Comparison of ENCODE assay signal across 21 cellular contexts in the genomic region with DNA sequence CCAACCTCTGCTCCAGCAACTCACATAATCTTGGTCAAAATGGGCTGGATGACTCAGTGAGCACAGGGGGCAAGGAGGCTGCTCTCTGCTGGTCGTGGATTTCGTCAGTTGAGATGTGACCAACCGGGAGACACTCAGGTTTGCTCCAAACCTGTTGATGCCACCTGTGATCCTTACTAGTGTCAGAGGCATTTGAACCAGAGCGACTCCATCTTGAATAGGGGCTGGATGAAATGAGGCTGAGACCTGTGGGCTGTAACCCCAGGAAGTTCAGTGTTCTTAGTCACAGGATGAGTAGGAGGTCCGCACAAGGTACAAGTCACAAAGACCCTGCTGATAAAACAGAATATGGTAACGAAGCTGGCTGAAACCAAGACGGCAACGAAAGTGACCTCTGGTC. TPM values are rescaled to one million over a fixed set of nuclear protein-coding genes. Genes with fewer than 3 reads are reported as not detected.
"Had no signal": no experiment of that assay in that cellular context is flagged by ENCODE, and none has a peak within 500 bp of the region (broad histone marks: within the 10 kb centered on the region; RNA-seq: fewer than 3 reads in every experiment).

No MANE protein-coding gene starts in this region.

- H3K4me1 Mint-ChIP-seq: activated naive CD8-positive, alpha-beta T cell treated with anti-CD3 and anti-CD28 coated beads, Interleukin-2, amount 10 ng/mL, durations not matched to agents 7 days and 5 days had no signal

- H3K4me3 Mint-ChIP-seq: activated CD8-positive, alpha-beta T cell treated with anti-CD3 and anti-CD28 coated beads, Interleukin-2, amount 10 ng/mL, durations not matched to agents 7 days and 5 days; activated naive CD8-positive, alpha-beta T cell treated with anti-CD3 and anti-CD28 coated beads, Interleukin-2, amount 10 ng/mL, durations not matched to agents 7 days and 5 days; activated T-cell treated with anti-CD3 and anti-CD28 coated beads, Interleukin-2, amount 50 U/mL, for 4 hours; T-helper 1 cell treated with Interleukin-12 subunit alpha and Interleukin-12 subunit beta and Interleukin-4 antibody, amounts not matched to agents 30 μg/mL and 1 μg/mL, for 36 hours; WTC11 had no signal

- DNase-seq: activated CD4-positive, alpha-beta T cell treated with anti-CD3 and anti-CD28 coated beads for 48 hours; activated CD4-positive, alpha-beta T cell treated with anti-CD3 and anti-CD28 coated beads, Interleukin-2, amount 50 U/mL, for 4 hours; activated CD4-positive, CD25-positive, alpha-beta regulatory T cell treated with anti-CD3 and anti-CD28 coated beads, Interleukin-2, amount 50 U/mL, for 72 hours; activated CD8-positive, alpha-beta T cell treated with anti-CD3 and anti-CD28 coated beads, Interleukin-2, amount 10 ng/mL, durations not matched to agents 7 days and 5 days; activated gamma-delta T cell treated with Interleukin-2 at 50 U/mL for 16 hours; activated naive CD4-positive, alpha-beta T cell treated with anti-CD3 and anti-CD28 coated beads, Interleukin-2, amount 50 U/mL, for 16 hours; activated naive CD8-positive, alpha-beta T cell treated with anti-CD3 and anti-CD28 coated beads, Interleukin-2, amount 10 ng/mL, durations not matched to agents 7 days and 5 days; activated T-cell treated with anti-CD3 and anti-CD28 coated beads, Interleukin-2, amount 50 U/mL, for 4 hours; anterior cingulate cortex; caudate nucleus; NCI-H1105; NCI-H1436; NCI-H187; NCI-H2081; NCI-H446; NCI-H524; PC-3; SHP77 had no signal

- H3K9me3 Mint-ChIP-seq: activated naive CD8-positive, alpha-beta T cell treated with anti-CD3 and anti-CD28 coated beads, Interleukin-2, amount 10 ng/mL, durations not matched to agents 7 days and 5 days; activated T-cell treated with anti-CD3 and anti-CD28 coated beads, Interleukin-2, amount 50 U/mL, for 4 hours; T-helper 1 cell treated with Interleukin-12 subunit alpha and Interleukin-12 subunit beta and Interleukin-4 antibody, amounts not matched to agents 30 μg/mL and 1 μg/mL, for 36 hours; WTC11 had no signal

- H3K27ac Mint-ChIP-seq: activated CD8-positive, alpha-beta T cell treated with anti-CD3 and anti-CD28 coated beads, Interleukin-2, amount 10 ng/mL, durations not matched to agents 7 days and 5 days; activated naive CD8-positive, alpha-beta T cell treated with anti-CD3 and anti-CD28 coated beads, Interleukin-2, amount 10 ng/mL, durations not matched to agents 7 days and 5 days; T-helper 1 cell treated with Interleukin-12 subunit alpha and Interleukin-12 subunit beta and Interleukin-4 antibody, amounts not matched to agents 30 μg/mL and 1 μg/mL, for 36 hours; WTC11 had no signal

- H3K36me3 Mint-ChIP-seq: activated naive CD8-positive, alpha-beta T cell treated with anti-CD3 and anti-CD28 coated beads, Interleukin-2, amount 10 ng/mL, durations not matched to agents 7 days and 5 days; WTC11 had no signal

RNA-seq across cellular contexts. Expression of gene FAM20C, which starts 56.4 kb away (rescaled TPM):
- total RNA-seq: SK-MEL-5 had no signal
